ENCODE assay signal across 2 cellular contexts in the genomic region with DNA sequence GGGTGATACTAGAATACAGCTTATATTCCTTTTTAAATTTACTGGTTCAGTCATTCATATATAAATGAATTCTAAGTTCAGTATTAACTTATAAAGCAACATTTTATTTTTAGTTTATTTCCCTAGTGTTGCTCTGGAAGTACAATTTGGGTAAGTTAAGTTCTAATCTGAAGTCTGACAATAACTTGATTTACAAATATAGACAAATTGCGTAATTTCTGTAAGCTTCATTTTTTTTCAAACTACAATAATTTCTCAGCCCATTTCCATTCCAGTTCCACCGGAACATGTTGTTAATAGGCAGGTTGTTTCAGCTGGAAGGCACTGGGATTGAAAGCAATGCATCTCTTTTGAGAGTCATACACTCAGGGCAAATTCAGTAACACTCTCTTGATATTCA.
TF ChIP-seq lines count a peak whose summit lies in the region.

No MANE protein-coding gene starts in this region.

TF ChIP-seq in IMR-90, 13 proteins besides CTCF, POLR2A, EP300 and RAD21:
- TF ChIP-seq MAFK (IDR thresholded peaks at IDR 0.05; ENCODE audit: low read depth, low read length) (no peak), BHLHE40 (IDR thresholded peaks at IDR 0.05; ENCODE audit: low read depth, low read length) (no peak), CEBPB (IDR thresholded peaks at IDR 0.05; ENCODE audit: low read depth, low read length) (peak; percentile 52), MXI1 (IDR thresholded peaks at IDR 0.05; ENCODE audit: borderline replicate concordance, low read depth, low read length) (no peak), NFE2L2 (IDR thresholded peaks at IDR 0.05; ENCODE audit: low read depth, low read length) (no peak), MAZ (IDR thresholded peaks at IDR 0.05; ENCODE audit: borderline replicate concordance, low read depth, low read length) (no peak)

TF ChIP-seq in H1, 55 proteins besides CTCF, POLR2A, EP300 and RAD21:
- TF ChIP-seq CEBPB (IDR thresholded peaks at IDR 0.05; ENCODE audit: low read depth, low read length) = peak; percentile 63; the same call in 1 of the 2 replicates
- no peak for TF ChIP-seq SAP30 (IDR thresholded peaks at IDR 0.05; ENCODE audit: insufficient read depth, insufficient replicate concordance, low read length)
TF ChIP-seq in H1: peak in this region for 1.
